In genomic region chr2:100196786-100197494, GRCh38 we compare ENCODE assay signal across 11 cellular contexts. TPM values are rescaled to one million over a fixed set of nuclear protein-coding genes. Genes with fewer than 3 reads are reported as not detected.
DNase-seq lines count a peak whose midpoint lies in the region; ATAC-seq and TF ChIP-seq lines count a peak whose summit lies in the region.
"Had no signal": no experiment of that assay in that cellular context is flagged by ENCODE, and none has a peak within 500 bp of the region (broad histone marks: within the 10 kb centered on the region; RNA-seq: fewer than 3 reads in every experiment).

No MANE protein-coding gene starts in this region.

- H3K4me1 ChIP-seq in mesodermal cell (ENCODE audit: control insufficient read depth, insufficient read depth, low read length, poor library complexity, severe bottlenecking) (peaks cover 21% of the 10 kb centered on the region), spleen (peaks cover 0 to 17% (median 5%) of the 10 kb centered on the region in 6 donors)

- H3K27ac ChIP-seq in mesodermal cell (ENCODE audit: low read depth, low read length, severe bottlenecking) (peak overlapping the region; percentile 11), spleen (peak overlapping the region in 7 of 8 donors; percentile 16 to 69 (median 54))
- H3K27ac ChIP-seq: PC-9 had no signal

- TF ChIP-seq CTCF in cardiac fibroblast (IDR thresholded peaks at IDR 0.05; ENCODE audit: low read depth, low read length) (no peak), spleen (IDR thresholded peaks at IDR 0.05 in 8 of 11, conservative IDR thresholded peaks at IDR 0.05 in 3 of 11) (no peak), GM10248 (IDR thresholded peaks at IDR 0.05; ENCODE audit: control extremely low read depth, extremely low read depth, low read depth, missing control alignments) (no peak)

- TF ChIP-seq POLR2A in spleen (IDR thresholded peaks at IDR 0.05), result no peak

- ATAC-seq in left colon (no peak), HG03565 (IDR thresholded peaks at IDR 0.05; ENCODE audit: unreplicated experiment) (no peak), HG02610 (IDR thresholded peaks at IDR 0.05; ENCODE audit: unreplicated experiment) (no peak)

- H3K4me3 ChIP-seq in cardiac fibroblast (replicated peaks in 1 of 2; ENCODE audit: low read depth in 2 of 2, low read length in 2 of 2) (no peak overlapping the region), mesodermal cell (ENCODE audit: extremely low read depth, insufficient read depth, low read length, poor library complexity, severe bottlenecking) (no peak overlapping the region), spleen (no peak overlapping the region)
- H3K4me3 ChIP-seq: PC-9 had no signal

- WGBS in mesodermal cell (ENCODE audit: insufficient coverage in 2 of 2), 2 experiments, result 81 to 87% methylated on average over 14 to 15 of the region's 18 CpGs
- 86 to 93% (median 89%) methylated on average over 18 of the region's 18 CpGs for WGBS in spleen, 5 donors

- no peaks in the 10 kb centered on the region for H3K36me3 ChIP-seq in mesodermal cell (ENCODE audit: control insufficient read depth, insufficient read depth, low read length)
- no peaks in the 10 kb centered on the region for H3K36me3 ChIP-seq in spleen

- intact Hi-C loops in spleen (cut with DNase I; ENCODE audit: low total_unique reads) (no loop called here), left colon (cut with DNase I, micrococcal nuclease) (no loop called here)

- no peaks in the 10 kb centered on the region for H3K27me3 ChIP-seq in spleen (replicated peaks in 1 of 7)

- H3K9me3 ChIP-seq in mesodermal cell (ENCODE audit: control insufficient read depth, low read length) (no peaks in the 10 kb centered on the region), spleen (no peaks in the 10 kb centered on the region)

- peak; percentile 16 for DNase-seq in EL
- peak; percentile 8 to 33 for DNase-seq in cardiac fibroblast (ENCODE audit: low read depth in 2 of 2)
- DNase-seq in spleen, result no peak
- no peak for DNase-seq in left colon
- no peak for DNase-seq in GM10248 (ENCODE audit: extremely low spot score)
- DNase-seq: activated naive CD4-positive, alpha-beta T cell treated with anti-CD3 and anti-CD28 coated beads, Interleukin-2, amount 10 ng/mL, durations not matched to agents 7 days and 5 days; GDM1; PC-9 had no signal

- POLR2A ChIA-PET in GM10248 (lab: Yijun Ruan, JAX), result no interaction called here

- CTCF ChIA-PET in GM10248 (lab: Yijun Ruan, JAX), result interaction anchor here (0.8 to 1.4 kb wide), 2 partner anchors 16 to 19 kb away, joined by 3 read pairs; no protein-coding TSS in a partner anchor

RNA-seq across cellular contexts. Expression of gene AFF3, which starts 54.5 kb away (rescaled TPM):
- 12.8 TPM for polyA plus RNA-seq in mesodermal cell (2013, experiment 1 of 2)
- polyA plus RNA-seq in mesodermal cell (2013, experiment 2 of 2), result 6.5 TPM
- total RNA-seq in spleen (10 to 100 TPM; 39.5 to 92.2 (median 72.9) TPM), left colon (10 to 100 TPM in 1 of 2 donors, 1 to 10 TPM in 1; 4.7 to 10.6 TPM)
- 1 to 10 TPM; 6.0 to 9.1 (median 8.5) TPM for polyA plus RNA-seq in spleen
- total RNA-seq: PC-9 had no signal

Comparison
In these comparisons a context has a peak if more than half of its experiments do, and no peak if none do; other contexts are left out.
1. DNase-seq: peak in EL (single experiment) and cardiac fibroblast (2 of 2); none in spleen (single experiment), left colon (0 of 2) and GM10248 (single experiment).